ENCODE assay signal across 7 cellular contexts in genomic region chr2:27133905-27134780, GRCh38.
A peak's percentile ranks its signal among the peaks of the same experiment; 100 is the strongest.
DNase-seq lines count a peak whose midpoint lies in the region; ATAC-seq and TF ChIP-seq lines count a peak whose summit lies in the region.

A gene with protein sequence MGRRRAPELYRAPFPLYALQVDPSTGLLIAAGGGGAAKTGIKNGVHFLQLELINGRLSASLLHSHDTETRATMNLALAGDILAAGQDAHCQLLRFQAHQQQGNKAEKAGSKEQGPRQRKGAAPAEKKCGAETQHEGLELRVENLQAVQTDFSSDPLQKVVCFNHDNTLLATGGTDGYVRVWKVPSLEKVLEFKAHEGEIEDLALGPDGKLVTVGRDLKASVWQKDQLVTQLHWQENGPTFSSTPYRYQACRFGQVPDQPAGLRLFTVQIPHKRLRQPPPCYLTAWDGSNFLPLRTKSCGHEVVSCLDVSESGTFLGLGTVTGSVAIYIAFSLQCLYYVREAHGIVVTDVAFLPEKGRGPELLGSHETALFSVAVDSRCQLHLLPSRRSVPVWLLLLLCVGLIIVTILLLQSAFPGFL (minus strand): TSS chr2:27134636. CDS start chr2:27134421, 215 bp downstream.

- TF ChIP-seq CTCF in retinal pigment epithelial cell (conservative IDR thresholded peaks at IDR 0.05; ENCODE audit: low read depth, low read length): peak; percentile 51

- peak within 1 kb of the TSS; percentile 87 for H3K4me3 ChIP-seq in retinal pigment epithelial cell (ENCODE audit: low read length)

- peak; percentile 97 to 98 for DNase-seq in NCI-H2081 (lab: John Stamatoyannopoulos, UW)
- DNase-seq in T1000 (lab: John Stamatoyannopoulos, UW): peak; percentile 96
- peak; percentile 99 for DNase-seq in astrocyte of the hippocampus (ENCODE audit: low read depth, low spot score)
- DNase-seq in hippocampal formation (lab: John Stamatoyannopoulos, UW): peak; percentile 89 to 95
- peak; percentile 69 for DNase-seq in retinal pigment epithelial cell (ENCODE audit: low read depth)

- peak; percentile 94 for TF ChIP-seq POLR2A in GM18505 (IDR thresholded peaks at IDR 0.05; ENCODE audit: borderline replicate concordance, extremely low read depth, insufficient read depth, insufficient read length)

- peak; percentile 71 for ATAC-seq in GM18505 (IDR thresholded peaks at IDR 0.05; ENCODE audit: unreplicated experiment)
- peak; percentile 92 for ATAC-seq in HG02981 (IDR thresholded peaks at IDR 0.05; ENCODE audit: unreplicated experiment)

Comparison
In these comparisons a context has a peak if more than half of its experiments do, and no peak if none do; other contexts are left out.
1. Peak in every context shown above with its lines: DNase-seq, ATAC-seq and H3K4me3 ChIP-seq.